Comparison of ENCODE assay signal across 35 cellular contexts in the genomic region with DNA sequence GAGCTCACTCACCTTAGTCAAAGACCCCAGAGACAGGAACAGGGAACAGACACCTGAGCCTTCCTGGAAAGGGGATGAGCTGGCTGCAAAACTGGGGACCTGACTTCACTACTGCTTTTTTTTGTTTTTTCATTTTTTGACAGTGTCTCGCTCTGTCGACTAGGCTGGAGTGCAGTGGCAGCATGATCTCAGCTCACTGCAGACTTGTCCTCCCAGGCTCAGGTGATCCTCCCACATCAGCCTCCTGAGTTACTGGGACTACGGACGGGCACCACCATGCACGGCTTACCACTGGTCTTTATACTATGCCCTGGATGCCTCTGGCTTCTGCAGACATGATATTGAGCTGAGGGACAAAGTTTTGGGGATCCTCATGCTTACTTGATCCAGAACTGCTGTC.
"Had no signal": no experiment of that assay in that cellular context is flagged by ENCODE, and none has a peak within 500 bp of the region (broad histone marks: within the 10 kb centered on the region; RNA-seq: fewer than 3 reads in every experiment).

No MANE protein-coding gene starts in this region.

- H3K4me3 ChIP-seq: MG63 had no signal

- H3K27me3 ChIP-seq: MG63 had no signal

- H3K9me3 ChIP-seq: MG63 had no signal

- DNase-seq: Karpas-422, Kasumi-1, MG63, MM.1S, MV-4-11, NCI-H1048, NCI-H1092, NCI-H1092 treated with DMSO at 0.1 percent for 48 hours, NCI-H1105, NCI-H1105 treated with DMSO at 0.1 percent for 48 hours, NCI-H1417, NCI-H1417 treated with DMSO at 0.1 percent for 48 hours, NCI-H1436, NCI-H1436 treated with DMSO at 0.1 percent for 48 hours, NCI-H146, NCI-H1694, NCI-H1694 treated with DMSO at 0.1 percent for 48 hours, NCI-H187, NCI-H187 treated with DMSO at 0.1 percent for 48 hours, NCI-H1930, NCI-H2029, NCI-H2029 treated with DMSO at 0.1 percent for 48 hours, NCI-H2081, NCI-H2081 treated with DMSO at 0.1 percent for 48 hours, NCI-H2107, NCI-H2171, NCI-H2171 treated with DMSO at 0.1 percent for 48 hours, NCI-H2227 treated with DMSO at 0.1 percent for 48 hours, NCI-H226, NCI-H345, NCI-H446, NCI-H446 treated with DMSO at 0.1 percent for 48 hours, NCI-H510A, NCI-H510A treated with DMSO at 0.1 percent for 48 hours, NCI-H524 had no signal

- H3K36me3 ChIP-seq: MG63 had no signal
